8 cellular contexts compared by ENCODE assay signal in the genomic region with DNA sequence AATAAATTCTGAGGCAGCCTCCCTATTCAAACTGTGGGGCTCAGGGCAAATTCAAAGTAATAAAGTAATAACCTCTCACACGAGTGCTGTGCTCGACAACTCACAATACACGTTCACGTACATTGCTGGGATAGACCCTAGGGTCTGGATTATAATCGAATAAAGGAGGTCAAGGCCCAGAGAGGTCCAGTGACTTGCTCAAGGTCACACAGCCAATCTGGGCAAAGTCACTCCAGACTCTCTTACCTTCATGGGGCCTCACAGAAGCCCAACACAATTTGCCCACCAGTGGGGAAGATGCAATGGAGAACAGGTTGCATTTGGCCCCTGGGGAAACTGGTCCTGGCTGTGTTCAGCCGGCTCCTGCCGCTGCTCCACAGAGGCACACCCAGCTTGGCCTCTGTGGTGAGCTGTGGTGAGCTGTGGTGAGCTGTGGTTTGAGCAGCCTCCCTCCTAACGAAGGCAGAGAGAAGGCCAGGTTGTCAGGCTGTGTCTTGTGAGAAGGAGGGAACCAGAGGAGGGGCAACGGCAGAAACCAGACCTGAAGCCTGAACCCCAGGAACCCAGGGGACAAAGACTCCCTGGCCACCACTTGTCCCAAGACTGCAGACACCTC. TPM values are rescaled to one million over a fixed set of nuclear protein-coding genes. Genes with fewer than 3 reads are reported as not detected.
DNase-seq lines count a peak whose midpoint lies in the region; ATAC-seq lines count a peak whose summit lies in the region.

No MANE protein-coding gene starts in this region.

- peak overlapping the region; percentile 62 for H3K27ac ChIP-seq in CD4-positive, alpha-beta memory T cell (ENCODE audit: low read depth, low read length)
- H3K27ac ChIP-seq in caudate nucleus (ENCODE audit: low read depth, low read length): peak overlapping the region; percentile 26

- H3K27ac Mint-ChIP-seq in CD4-positive, alpha-beta memory T cell: peak overlapping the region; percentile 86 to 98 (median 95)

- peak overlapping the region; percentile 74 to 89 (median 84) for H3K4me3 Mint-ChIP-seq in CD4-positive, alpha-beta memory T cell

- no peaks in the 10 kb centered on the region for H3K36me3 ChIP-seq in CD4-positive, alpha-beta memory T cell (ENCODE audit: insufficient read depth, low read length)

- CTCF ChIA-PET in CD4-positive, alpha-beta memory T cell (lab: Charles Lee; ENCODE audit: partially characterized antibody): interaction anchor here (0.9 to 24.1 kb wide), 4 partner anchors 11 to 36 kb away, joined by 5 to 1429 read pairs (median 120); a partner anchor contains a TSS

- H3K9me3 ChIP-seq in CD4-positive, alpha-beta memory T cell (ENCODE audit: control insufficient read depth in 1 of 2, low read length in 2 of 2): no peaks in the 10 kb centered on the region

- peaks cover 0 to 7% of the 10 kb centered on the region in 2 donors for H3K36me3 Mint-ChIP-seq in CD4-positive, alpha-beta memory T cell

- H3K4me3 ChIP-seq in CD4-positive, alpha-beta memory T cell (ENCODE audit: low read length in 2 of 2): peak overlapping the region; percentile 56 to 71

- intact Hi-C loops in CD4-positive, alpha-beta memory T cell (cut with micrococcal nuclease): no loop called here
- intact Hi-C loops in head of caudate nucleus (cut with DNase I): no loop called here

- DNase-seq in CD4-positive, alpha-beta memory T cell: peak; percentile 68 to 81 (median 75)
- DNase-seq in T-helper 2 cell: peak; percentile 20 to 92 (median 62)
- no peak for DNase-seq in caudate nucleus (lab: John Stamatoyannopoulos, UW)
- peak; percentile 29 for DNase-seq in stimulated activated CD8-positive, alpha-beta memory T cell treated with anti-CD3 and anti-CD28 coated beads, Interleukin-15, amount 100 ng/mL, for 24 hours (ENCODE audit: low read depth)
- DNase-seq in NCI-H1930 (lab: John Stamatoyannopoulos, UW): no peak
- no peak for DNase-seq in C1 segment of cervical spinal cord (lab: John Stamatoyannopoulos, UW)
- DNase-seq in head of caudate nucleus: no peak

- peaks cover 58 to 86% (median 75%) of the 10 kb centered on the region in 4 donors for H3K4me1 Mint-ChIP-seq in CD4-positive, alpha-beta memory T cell

- no peaks in the 10 kb centered on the region for H3K27me3 Mint-ChIP-seq in CD4-positive, alpha-beta memory T cell

- peak; percentile 30 for ATAC-seq in HG02610 (IDR thresholded peaks at IDR 0.05; ENCODE audit: unreplicated experiment)

- peaks cover 86% of the 10 kb centered on the region for H3K4me1 ChIP-seq in CD4-positive, alpha-beta memory T cell (ENCODE audit: insufficient read depth, low read length)

- H3K27me3 ChIP-seq in CD4-positive, alpha-beta memory T cell (ENCODE audit: insufficient read depth, low read length): no peaks in the 10 kb centered on the region

- POLR2A ChIA-PET in CD4-positive, alpha-beta memory T cell (lab: Charles Lee; ENCODE audit: partially characterized antibody): interaction anchor here (0.9 to 23.5 kb wide), 7 partner anchors 12 to 463 kb away, joined by 3 to 1030 read pairs (median 5); a partner anchor contains a TSS

- H3K9me3 Mint-ChIP-seq in CD4-positive, alpha-beta memory T cell: peaks cover 0 to 6% (median 0%) of the 10 kb centered on the region in 8 donors

RNA-seq across cellular contexts. Expression of a gene that starts 35.1 kb away (rescaled TPM):
- 10 to 100 TPM; 32.5 to 32.8 TPM for total RNA-seq in CD4-positive, alpha-beta memory T cell
- polyA plus RNA-seq in CD4-positive, alpha-beta memory T cell: 10 to 100 TPM in 1 of 2 donors, 1 to 10 TPM in 1; 8.5 to 35.7 TPM

RNA-seq across cellular contexts. Expression of a gene that starts 58.7 kb away (rescaled TPM):
- 1 to 10 TPM in 1 of 2 experiments, under 1 TPM in 1; 0.90 to 1.2 TPM for total RNA-seq in CD4-positive, alpha-beta memory T cell
- polyA plus RNA-seq in CD4-positive, alpha-beta memory T cell: under 1 TPM; 0.27 to 0.62 TPM

Comparison
In these comparisons a context has a peak if more than half of its experiments do, and no peak if none do; other contexts are left out.
1. DNase-seq: peak in CD4-positive, alpha-beta memory T cell (5 of 5), T-helper 2 cell (5 of 5) and stimulated activated CD8-positive, alpha-beta memory T cell treated with anti-CD3 and anti-CD28 coated beads, Interleukin-15, amount 100 ng/mL, for 24 hours (single experiment); none in caudate nucleus (0 of 61), NCI-H1930 (0 of 2), C1 segment of cervical spinal cord (0 of 14) and head of caudate nucleus (0 of 42).